1 cellular context compared by ENCODE assay signal in genomic region chr17:76405967-76406647, GRCh38.
TF ChIP-seq lines count a peak whose summit lies in the region.

No MANE protein-coding gene starts in this region.

TF ChIP-seq in K562, 482 proteins besides CTCF, POLR2A, EP300 and RAD21 (continued from another document and continues in another):
- TF ChIP-seq CHD7 (IDR thresholded peaks at IDR 0.05; ENCODE audit: low read depth, low read length) (no peak), ZNF717 (CRISPR knock-in tag; IDR thresholded peaks at IDR 0.05) (no peak), TFE3 (CRISPR knock-in tag; IDR thresholded peaks at IDR 0.05) (peak; percentile 88), ZNF197 (CRISPR knock-in tag; IDR thresholded peaks at IDR 0.05; ENCODE audit: low read depth) (peak; percentile 98), TBL1XR1 (IDR thresholded peaks at IDR 0.05; ENCODE audit: low read length in 2 of 2) (peak; percentile 78 to 98), RUNX1 (IDR thresholded peaks at IDR 0.05; ENCODE audit: low read depth) (peak; percentile 92; the same call in 1 of the 2 replicates), FIP1L1 (IDR thresholded peaks at IDR 0.05; ENCODE audit: low read depth, low read length, poor library complexity, severe bottlenecking) (no peak), CHAMP1 (IDR thresholded peaks at IDR 0.05) (peak; percentile 98), MAFF (IDR thresholded peaks at IDR 0.05; ENCODE audit: low read length) (no peak), PRPF4 (IDR thresholded peaks at IDR 0.05; ENCODE audit: insufficient read depth, low read depth, low read length, poor library complexity, severe bottlenecking) (no peak), GATAD2B (IDR thresholded peaks at IDR 0.05; ENCODE audit: borderline replicate concordance) (peak; percentile 83; the same call in 1 of the 2 replicates), TEAD4 (IDR thresholded peaks at IDR 0.05; ENCODE audit: low read length) (peak; percentile 100), TEAD4 (CRISPR knock-in tag; IDR thresholded peaks at IDR 0.05; ENCODE audit: borderline replicate concordance) (no peak), ZNF133 (CRISPR knock-in tag; IDR thresholded peaks at IDR 0.05) (no peak), PML (IDR thresholded peaks at IDR 0.05; ENCODE audit: low read length) (peak; percentile 99), ZNF311 (CRISPR knock-in tag; IDR thresholded peaks at IDR 0.05) (peak; percentile 88; the same call in 1 of the 2 replicates), TGIF2 (CRISPR knock-in tag; IDR thresholded peaks at IDR 0.05) (no peak), GTF2A2 (tag; IDR thresholded peaks at IDR 0.05) (no peak), SOX6 (IDR thresholded peaks at IDR 0.05) (peak; percentile 99), KDM4B (IDR thresholded peaks at IDR 0.05; ENCODE audit: borderline replicate concordance in 2 of 2, low read depth in 1 of 2) (peak in 1 of 2 experiments; percentile 85; a peak in 1 of 4 replicates), ZNF146 (CRISPR knock-in tag; IDR thresholded peaks at IDR 0.05; ENCODE audit: unreplicated experiment) (no peak), EWSR1 (IDR thresholded peaks at IDR 0.05; ENCODE audit: borderline replicate concordance, low read depth, partially characterized antibody) (no peak), E2F4 (CRISPR knock-in tag; IDR thresholded peaks at IDR 0.05; ENCODE audit: low read depth) (no peak), SPI1 (IDR thresholded peaks at IDR 0.05; ENCODE audit: borderline replicate concordance, low read depth, low read length) (peak; percentile 42; the same call in 1 of the 2 replicates), NFYB (IDR thresholded peaks at IDR 0.05; ENCODE audit: extremely low read depth, insufficient read length) (no peak), CREB3 (tag; conservative IDR thresholded peaks at IDR 0.05; ENCODE audit: low read depth) (peak; percentile 88; the same call in 1 of the 2 replicates), TAF7 (tag; IDR thresholded peaks at IDR 0.05) (no peak), ZNF696 (CRISPR knock-in tag; conservative IDR thresholded peaks at IDR 0.05) (no peak), PHB2 (IDR thresholded peaks at IDR 0.05; ENCODE audit: low read depth) (peak; percentile 99), YY1 (IDR thresholded peaks at IDR 0.05; ENCODE audit: borderline replicate concordance in 1 of 3, control insufficient read depth in 1 of 3, extremely low read depth in 1 of 3, insufficient read depth in 3 of 3, insufficient read length in 1 of 3, insufficient replicate concordance in 2 of 3, low read depth in 1 of 3, low read length in 2 of 3) (peak in 1 of 3 experiments; percentile 38), PURB (CRISPR knock-in tag; IDR thresholded peaks at IDR 0.05; ENCODE audit: low read depth) (no peak), ZNF584 (CRISPR knock-in tag; IDR thresholded peaks at IDR 0.05; ENCODE audit: low read depth) (peak; percentile 98), GTF2B (IDR thresholded peaks at IDR 0.05; ENCODE audit: extremely low read depth, insufficient read length) (no peak), ZNF830 (CRISPR knock-in tag; IDR thresholded peaks at IDR 0.05) (no peak; the same call in 1 of the 2 replicates), FOXJ3 (CRISPR knock-in tag; IDR thresholded peaks at IDR 0.05) (no peak), KAT8 (IDR thresholded peaks at IDR 0.05; ENCODE audit: low read depth) (no peak), RFX5 (IDR thresholded peaks at IDR 0.05; ENCODE audit: low read depth, low read length) (no peak), CAMTA2 (CRISPR knock-in tag; conservative IDR thresholded peaks at IDR 0.05) (no peak), ARID3A (IDR thresholded peaks at IDR 0.05; ENCODE audit: borderline replicate concordance, low read depth, low read length) (no peak; the same call in 1 of the 2 replicates), ZNF780A (CRISPR knock-in tag; IDR thresholded peaks at IDR 0.05) (no peak), SMAD1 (IDR thresholded peaks at IDR 0.05; ENCODE audit: low read depth, low read length, partially characterized antibody) (peak; percentile 98), MAZ (CRISPR knock-in tag; conservative IDR thresholded peaks at IDR 0.05 in 1 of 2, IDR thresholded peaks at IDR 0.05 in 1 of 2) (peak; percentile 57 to 95; a peak in 3 of 4 replicates), SUPT5H (IDR thresholded peaks at IDR 0.05) (no peak), CBFA2T2 (conservative IDR thresholded peaks at IDR 0.05) (peak; percentile 100)
